Comparison of ENCODE assay signal across 1 cellular context in the genomic region with DNA sequence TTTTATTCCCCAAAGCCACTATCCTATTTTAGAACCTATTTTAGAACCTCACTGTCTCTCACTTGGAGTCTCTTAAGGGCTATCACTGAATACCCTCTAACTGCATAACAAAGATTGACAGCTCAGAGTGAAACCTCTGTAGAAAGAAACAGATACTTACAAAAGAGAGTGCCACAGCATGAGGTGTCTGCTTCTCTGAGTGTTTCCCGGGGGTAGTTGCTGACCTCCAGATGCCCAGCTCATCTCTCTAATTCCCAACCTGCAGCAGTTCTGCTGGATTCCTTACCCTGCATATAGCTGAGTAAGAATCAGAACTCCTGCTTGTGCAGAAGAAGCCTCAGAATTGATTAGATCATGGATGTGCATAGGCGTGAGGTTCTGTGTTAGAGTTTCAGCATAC.
A peak's percentile ranks its signal among the peaks of the same experiment; 100 is the strongest.
TF ChIP-seq lines count a peak whose summit lies in the region.

No MANE protein-coding gene starts in this region.

TF ChIP-seq in GM23338, 12 proteins besides CTCF, POLR2A, EP300 and RAD21 (continued from another document):
- TF ChIP-seq, protein P1, sequence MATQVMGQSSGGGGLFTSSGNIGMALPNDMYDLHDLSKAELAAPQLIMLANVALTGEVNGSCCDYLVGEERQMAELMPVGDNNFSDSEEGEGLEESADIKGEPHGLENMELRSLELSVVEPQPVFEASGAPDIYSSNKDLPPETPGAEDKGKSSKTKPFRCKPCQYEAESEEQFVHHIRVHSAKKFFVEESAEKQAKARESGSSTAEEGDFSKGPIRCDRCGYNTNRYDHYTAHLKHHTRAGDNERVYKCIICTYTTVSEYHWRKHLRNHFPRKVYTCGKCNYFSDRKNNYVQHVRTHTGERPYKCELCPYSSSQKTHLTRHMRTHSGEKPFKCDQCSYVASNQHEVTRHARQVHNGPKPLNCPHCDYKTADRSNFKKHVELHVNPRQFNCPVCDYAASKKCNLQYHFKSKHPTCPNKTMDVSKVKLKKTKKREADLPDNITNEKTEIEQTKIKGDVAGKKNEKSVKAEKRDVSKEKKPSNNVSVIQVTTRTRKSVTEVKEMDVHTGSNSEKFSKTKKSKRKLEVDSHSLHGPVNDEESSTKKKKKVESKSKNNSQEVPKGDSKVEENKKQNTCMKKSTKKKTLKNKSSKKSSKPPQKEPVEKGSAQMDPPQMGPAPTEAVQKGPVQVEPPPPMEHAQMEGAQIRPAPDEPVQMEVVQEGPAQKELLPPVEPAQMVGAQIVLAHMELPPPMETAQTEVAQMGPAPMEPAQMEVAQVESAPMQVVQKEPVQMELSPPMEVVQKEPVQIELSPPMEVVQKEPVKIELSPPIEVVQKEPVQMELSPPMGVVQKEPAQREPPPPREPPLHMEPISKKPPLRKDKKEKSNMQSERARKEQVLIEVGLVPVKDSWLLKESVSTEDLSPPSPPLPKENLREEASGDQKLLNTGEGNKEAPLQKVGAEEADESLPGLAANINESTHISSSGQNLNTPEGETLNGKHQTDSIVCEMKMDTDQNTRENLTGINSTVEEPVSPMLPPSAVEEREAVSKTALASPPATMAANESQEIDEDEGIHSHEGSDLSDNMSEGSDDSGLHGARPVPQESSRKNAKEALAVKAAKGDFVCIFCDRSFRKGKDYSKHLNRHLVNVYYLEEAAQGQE (IDR thresholded peaks at IDR 0.05; ENCODE audit: unreplicated experiment) = no peak
- TF ChIP-seq ZNF114 (CRISPR knock-in tag; IDR thresholded peaks at IDR 0.05) = no peak
- no peak for TF ChIP-seq CREB1 (CRISPR knock-in tag; IDR thresholded peaks at IDR 0.05; ENCODE audit: low read depth)
- no peak for TF ChIP-seq ZNF331 (CRISPR knock-in tag; IDR thresholded peaks at IDR 0.05; ENCODE audit: low read depth)
- TF ChIP-seq STAT1 (IDR thresholded peaks at IDR 0.05; ENCODE audit: unreplicated experiment) = no peak
- no peak for TF ChIP-seq POLR2AphosphoS5 (IDR thresholded peaks at IDR 0.05; ENCODE audit: low read depth)
- no peak for TF ChIP-seq EZH2 (IDR thresholded peaks at IDR 0.05; ENCODE audit: low read depth, unreplicated experiment)
- TF ChIP-seq, protein P2, sequence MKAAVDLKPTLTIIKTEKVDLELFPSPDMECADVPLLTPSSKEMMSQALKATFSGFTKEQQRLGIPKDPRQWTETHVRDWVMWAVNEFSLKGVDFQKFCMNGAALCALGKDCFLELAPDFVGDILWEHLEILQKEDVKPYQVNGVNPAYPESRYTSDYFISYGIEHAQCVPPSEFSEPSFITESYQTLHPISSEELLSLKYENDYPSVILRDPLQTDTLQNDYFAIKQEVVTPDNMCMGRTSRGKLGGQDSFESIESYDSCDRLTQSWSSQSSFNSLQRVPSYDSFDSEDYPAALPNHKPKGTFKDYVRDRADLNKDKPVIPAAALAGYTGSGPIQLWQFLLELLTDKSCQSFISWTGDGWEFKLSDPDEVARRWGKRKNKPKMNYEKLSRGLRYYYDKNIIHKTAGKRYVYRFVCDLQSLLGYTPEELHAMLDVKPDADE (IDR thresholded peaks at IDR 0.05) = no peak
- peak; percentile 14; the same call in 1 of the 2 replicates for TF ChIP-seq NANOG (IDR thresholded peaks at IDR 0.05; ENCODE audit: borderline replicate concordance)
- no peak for TF ChIP-seq EZH2phosphoT487 (IDR thresholded peaks at IDR 0.05; ENCODE audit: unreplicated experiment)
- no peak for TF ChIP-seq JUNB (IDR thresholded peaks at IDR 0.05; ENCODE audit: unreplicated experiment)
TF ChIP-seq in GM23338: peak in this region for 2.
